In the genomic region with DNA sequence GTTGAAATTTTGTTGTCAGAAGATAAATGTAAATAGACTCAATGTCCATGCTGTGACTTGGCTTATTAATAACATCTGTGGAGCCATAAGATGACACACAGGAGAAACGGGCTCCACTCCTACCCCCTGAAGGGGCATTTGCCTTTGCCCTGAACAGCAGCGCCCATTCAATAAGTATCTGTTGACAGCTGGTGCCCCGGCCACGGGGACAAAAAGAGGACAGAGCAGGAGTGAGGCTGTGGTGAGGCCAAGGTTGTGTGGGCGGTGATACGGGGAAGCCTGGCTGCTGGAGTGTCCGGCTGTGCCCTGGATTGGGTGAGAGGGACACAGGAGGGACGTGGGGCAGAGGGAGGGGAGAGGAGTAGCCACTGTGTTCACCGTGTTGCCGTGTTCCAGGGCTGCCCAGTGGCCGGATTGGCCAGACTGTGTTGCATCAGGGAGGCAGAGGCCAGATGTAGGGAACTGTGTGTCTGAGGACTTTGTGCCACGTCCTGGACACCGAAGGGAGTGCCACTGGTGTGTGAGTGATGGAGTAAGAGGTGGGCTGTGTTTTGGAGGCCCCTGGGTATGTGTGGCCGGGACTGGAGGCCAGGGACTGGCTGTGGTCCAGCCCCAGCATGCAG, we compare ENCODE assay signal across 1 cellular context.
TF ChIP-seq lines count a peak whose summit lies in the region.

No MANE protein-coding gene starts in this region.

TF ChIP-seq in SK-N-SH, 30 proteins besides CTCF, POLR2A, EP300 and RAD21 (continued from another document):
- no peak for TF ChIP-seq ZBTB33 (IDR thresholded peaks at IDR 0.05; ENCODE audit: borderline replicate concordance, low read depth)
- no peak for TF ChIP-seq RFX5 (IDR thresholded peaks at IDR 0.05; ENCODE audit: low read length)
- TF ChIP-seq SMC3 (IDR thresholded peaks at IDR 0.05; ENCODE audit: low read depth, low read length), result no peak
- TF ChIP-seq GABPA (IDR thresholded peaks at IDR 0.05; ENCODE audit: low read depth), result no peak
- TF ChIP-seq, protein P1, sequence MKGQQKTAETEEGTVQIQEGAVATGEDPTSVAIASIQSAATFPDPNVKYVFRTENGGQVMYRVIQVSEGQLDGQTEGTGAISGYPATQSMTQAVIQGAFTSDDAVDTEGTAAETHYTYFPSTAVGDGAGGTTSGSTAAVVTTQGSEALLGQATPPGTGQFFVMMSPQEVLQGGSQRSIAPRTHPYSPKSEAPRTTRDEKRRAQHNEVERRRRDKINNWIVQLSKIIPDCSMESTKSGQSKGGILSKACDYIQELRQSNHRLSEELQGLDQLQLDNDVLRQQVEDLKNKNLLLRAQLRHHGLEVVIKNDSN (IDR thresholded peaks at IDR 0.05; ENCODE audit: borderline replicate concordance, low read depth), result no peak
- no peak for TF ChIP-seq SIN3A (IDR thresholded peaks at IDR 0.05; ENCODE audit: borderline replicate concordance, low read depth, low read length)
- no peak for TF ChIP-seq NFIC (IDR thresholded peaks at IDR 0.05; ENCODE audit: borderline replicate concordance)
- TF ChIP-seq TCF12 (IDR thresholded peaks at IDR 0.05), result no peak
